Comparison of ENCODE assay signal across 1 cellular context in genomic region chr11:66850588-66851250, GRCh38.
TF ChIP-seq lines count a peak whose summit lies in the region.

No MANE protein-coding gene starts in this region.

TF ChIP-seq in A549, 52 proteins besides CTCF, POLR2A, EP300 and RAD21:
- TF ChIP-seq, protein P1, sequence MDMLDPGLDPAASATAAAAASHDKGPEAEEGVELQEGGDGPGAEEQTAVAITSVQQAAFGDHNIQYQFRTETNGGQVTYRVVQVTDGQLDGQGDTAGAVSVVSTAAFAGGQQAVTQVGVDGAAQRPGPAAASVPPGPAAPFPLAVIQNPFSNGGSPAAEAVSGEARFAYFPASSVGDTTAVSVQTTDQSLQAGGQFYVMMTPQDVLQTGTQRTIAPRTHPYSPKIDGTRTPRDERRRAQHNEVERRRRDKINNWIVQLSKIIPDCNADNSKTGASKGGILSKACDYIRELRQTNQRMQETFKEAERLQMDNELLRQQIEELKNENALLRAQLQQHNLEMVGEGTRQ (IDR thresholded peaks at IDR 0.05) = no peak
- 0 out of 2 replicates have a peak, but pooled peaks have one; percentile 43 for TF ChIP-seq POLR2AphosphoS2 (conservative IDR thresholded peaks at IDR 0.05; ENCODE audit: low read length)
